In the genomic region with DNA sequence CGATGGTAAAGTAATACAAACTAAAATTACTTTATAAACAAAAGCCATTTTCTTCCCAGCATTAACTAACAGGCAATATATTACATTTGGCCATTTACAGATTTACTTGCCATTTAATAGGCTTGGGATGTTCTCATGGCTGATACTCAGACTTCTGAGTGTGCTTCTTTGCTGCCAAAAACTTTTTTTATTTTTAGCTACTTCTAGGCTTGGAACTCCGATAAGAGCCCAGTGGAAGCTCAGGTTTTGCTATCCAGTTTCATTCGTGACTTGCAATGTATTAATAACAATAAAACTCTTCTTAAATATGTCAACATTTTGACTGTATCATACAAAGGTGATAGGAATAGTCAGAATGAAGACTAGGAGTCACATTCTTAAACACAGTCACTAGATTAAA, we compare ENCODE assay signal across 21 cellular contexts.
"Had no signal": no experiment of that assay in that cellular context is flagged by ENCODE, and none has a peak within 500 bp of the region (broad histone marks: within the 10 kb centered on the region; RNA-seq: fewer than 3 reads in every experiment).

No MANE protein-coding gene starts in this region.

- ATAC-seq: HepG2, K562, Panc1, PC-3 had no signal

- DNase-seq: Kasumi-1, MM.1S, NCI-H1092 treated with DMSO at 0.1 percent for 48 hours, NCI-H1436, NCI-H187, NCI-H2029, NCI-H2081 treated with DMSO at 0.1 percent for 48 hours, NCI-H2171, NCI-H226, NCI-H446, NCI-H510A, NCI-H524 treated with DMSO at 0.1 percent for 48 hours, NCI-H69, NCI-H774, PC-3, SHP77, SK-N-SH had no signal

- H3K9me3 ChIP-seq: SK-N-SH had no signal

- FAIRE-seq: HepG2, K562 had no signal

- H3K4me3 ChIP-seq: K562 had no signal

- H3K27ac ChIP-seq: KMS-11 had no signal
